8 cellular contexts compared by ENCODE assay signal in the genomic region with DNA sequence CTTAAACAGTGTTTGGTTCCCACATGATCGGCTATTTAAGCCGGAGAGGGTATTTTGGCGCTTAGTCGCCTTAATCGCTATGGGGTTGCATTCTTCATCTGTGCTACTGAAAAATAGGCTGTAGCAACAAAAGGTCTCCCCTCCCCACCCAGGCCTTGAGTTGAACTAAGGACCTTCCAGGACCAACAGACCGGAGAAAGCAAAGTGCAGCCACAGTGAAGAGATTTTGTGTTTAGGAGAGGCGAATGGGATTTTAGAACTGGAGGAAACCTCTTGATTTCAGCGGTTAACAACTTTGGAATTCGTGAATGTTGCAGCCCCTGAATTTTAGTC. TPM values are rescaled to one million over a fixed set of nuclear protein-coding genes. Genes with fewer than 3 reads are reported as not detected.
A peak's percentile ranks its signal among the peaks of the same experiment; 100 is the strongest.
DNase-seq lines count a peak whose midpoint lies in the region; ATAC-seq and TF ChIP-seq lines count a peak whose summit lies in the region.

No MANE protein-coding gene starts in this region.

- CTCF ChIA-PET in MCF 10A (lab: Yijun Ruan, JAX) = interaction anchor here (0.6 to 34.0 kb wide), 17 partner anchors 10 to 598 kb away, joined by 3 to 536 read pairs (median 5); no protein-coding TSS in a partner anchor

- H3K27ac ChIP-seq in lower lobe of right lung (peak overlapping the region; percentile 87), thyroid gland (peak overlapping the region; percentile 74 to 85 (median 80))

- H3K27me3 Mint-ChIP-seq in activated T-cell treated with anti-CD3 and anti-CD28 coated beads, Interleukin-2, amount 50 U/mL, for 4 hours (ENCODE audit: low read depth) = no peaks in the 10 kb centered on the region
- H3K27me3 Mint-ChIP-seq in MCF 10A (ENCODE audit: insufficient read depth, unreplicated experiment) = no peaks in the 10 kb centered on the region

- peaks cover 70% of the 10 kb centered on the region for H3K4me1 Mint-ChIP-seq in activated T-cell treated with anti-CD3 and anti-CD28 coated beads, Interleukin-2, amount 50 U/mL, for 4 hours (ENCODE audit: low read depth)
- H3K4me1 Mint-ChIP-seq in MCF 10A (ENCODE audit: insufficient read depth, unreplicated experiment) = peaks cover 30% of the 10 kb centered on the region

- ATAC-seq in activated T-cell treated with anti-CD3 and anti-CD28 coated beads, Interleukin-2, amount 50 U/mL, for 4 hours = no peak
- ATAC-seq in lower lobe of right lung = no peak
- no peak for ATAC-seq in HG03457 (IDR thresholded peaks at IDR 0.05; ENCODE audit: unreplicated experiment)
- ATAC-seq in HG03469 (IDR thresholded peaks at IDR 0.05; ENCODE audit: unreplicated experiment) = no peak

- TF ChIP-seq POLR2A in thyroid gland (IDR thresholded peaks at IDR 0.05) = no peak

- TF ChIP-seq CTCF in MCF 10A (IDR thresholded peaks at IDR 0.05; ENCODE audit: unreplicated experiment) (no peak), lower lobe of right lung (IDR thresholded peaks at IDR 0.05) (no peak), thyroid gland (IDR thresholded peaks at IDR 0.05) (no peak)

- peak overlapping the region; percentile 86 for H3K4me3 ChIP-seq in lower lobe of right lung
- H3K4me3 ChIP-seq in thyroid gland (replicated peaks in 1 of 3) = peak overlapping the region; percentile 24 to 61 (median 56)

- H3K4me1 ChIP-seq in lower lobe of right lung (peaks cover 48% of the 10 kb centered on the region), thyroid gland (peaks cover 23 to 33% of the 10 kb centered on the region in 2 donors)

- no peaks in the 10 kb centered on the region for H3K9me3 Mint-ChIP-seq in activated T-cell treated with anti-CD3 and anti-CD28 coated beads, Interleukin-2, amount 50 U/mL, for 4 hours
- no peaks in the 10 kb centered on the region for H3K9me3 Mint-ChIP-seq in MCF 10A (ENCODE audit: unreplicated experiment)

- WGBS in thyroid gland, 2 donors = 15 to 18% methylated on average over 9 of the region's 9 CpGs

- H3K36me3 ChIP-seq in lower lobe of right lung = no peaks in the 10 kb centered on the region
- H3K36me3 ChIP-seq in thyroid gland = no peaks in the 10 kb centered on the region

- H3K27ac Mint-ChIP-seq in MCF 10A (ENCODE audit: low read depth, unreplicated experiment) = peak overlapping the region; percentile 95

- no TSS peak for BruUV-seq in MCF 10A (replicated peaks; lab: Mats Ljungman, UMichigan)

- peak overlapping the region; percentile 85 for H3K4me3 Mint-ChIP-seq in activated T-cell treated with anti-CD3 and anti-CD28 coated beads, Interleukin-2, amount 50 U/mL, for 4 hours
- peak overlapping the region; percentile 86 for H3K4me3 Mint-ChIP-seq in MCF 10A (ENCODE audit: unreplicated experiment)

- H3K27me3 ChIP-seq in lower lobe of right lung (ENCODE audit: low read depth) (peaks cover 3% of the 10 kb centered on the region), thyroid gland (no peaks in the 10 kb centered on the region)

- H3K9me3 ChIP-seq in lower lobe of right lung (no peaks in the 10 kb centered on the region), thyroid gland (no peaks in the 10 kb centered on the region)

- H3K36me3 Mint-ChIP-seq in activated T-cell treated with anti-CD3 and anti-CD28 coated beads, Interleukin-2, amount 50 U/mL, for 4 hours (ENCODE audit: insufficient read depth) = no peaks in the 10 kb centered on the region
- H3K36me3 Mint-ChIP-seq in MCF 10A (ENCODE audit: insufficient read depth, unreplicated experiment) = no peaks in the 10 kb centered on the region

- DNase-seq in activated T-cell treated with anti-CD3 and anti-CD28 coated beads, Interleukin-2, amount 50 U/mL, for 4 hours = no peak
- DNase-seq in activated T-cell treated with anti-CD3 and anti-CD28 coated beads for 4 hours (no peak), MCF 10A (ENCODE audit: unreplicated experiment) (no peak), lower lobe of right lung (no peak), thyroid gland (peak; percentile 36 to 37)
- no peak for DNase-seq in stimulated activated CD8-positive, alpha-beta memory T cell treated with anti-CD3 and anti-CD28 coated beads, Interleukin-4, amount 100 ng/mL, for 48 hours

- POLR2A ChIA-PET in MCF 10A (lab: Yijun Ruan, JAX) = interaction anchor here (0.6 to 11.3 kb wide), 18 partner anchors 16 to 461 kb away, joined by 3 to 553 read pairs (median 6); no protein-coding TSS in a partner anchor

- intact Hi-C loops in MCF 10A (cut with micrococcal nuclease) (loop anchor here (1.0 to 10.0 kb wide), 5 partner anchors 33 to 202 kb away; no protein-coding TSS in a partner anchor), lower lobe of right lung (cut with DNase I) (no loop called here), thyroid gland (cut with DNase I) (no loop called here)

RNA-seq across cellular contexts. Expression of gene ITGA6, which starts 1.4 kb away (rescaled TPM):
- 1 to 10 TPM; 4.2 to 7.0 (median 5.8) TPM for total RNA-seq in activated T-cell treated with anti-CD3 and anti-CD28 coated beads, Interleukin-2, amount 50 U/mL, for 4 hours
- total RNA-seq in MCF 10A (2022) = 315 and 323 TPM in 2 replicates
- 70.4 TPM for total RNA-seq in lower lobe of right lung
- total RNA-seq in thyroid gland = 10 to 100 TPM; 34.8 to 66.6 (median 52.7) TPM

Comparison
In these comparisons a context has a peak if more than half of its experiments do, and no peak if none do; other contexts are left out.
1. DNase-seq: peak in thyroid gland (2 of 2); none in activated T-cell treated with anti-CD3 and anti-CD28 coated beads, Interleukin-2, amount 50 U/mL, for 4 hours (single experiment), activated T-cell treated with anti-CD3 and anti-CD28 coated beads for 4 hours (single experiment), MCF 10A (single experiment), lower lobe of right lung (single experiment) and stimulated activated CD8-positive, alpha-beta memory T cell treated with anti-CD3 and anti-CD28 coated beads, Interleukin-4, amount 100 ng/mL, for 48 hours (single experiment).